Comparison of ENCODE assay signal across 12 cellular contexts in genomic region chr19:18562086-18562485, GRCh38. TPM values are rescaled to one million over a fixed set of nuclear protein-coding genes. Genes with fewer than 3 reads are reported as not detected.
DNase-seq lines count a peak whose midpoint lies in the region; ATAC-seq and TF ChIP-seq lines count a peak whose summit lies in the region.
"Had no signal": no experiment of that assay in that cellular context is flagged by ENCODE, and none has a peak within 500 bp of the region (broad histone marks: within the 10 kb centered on the region; RNA-seq: fewer than 3 reads in every experiment).

No MANE protein-coding gene starts in this region.

- no peak for ATAC-seq in SK-N-SH treated with all-trans-retinoic acid at 6 μM for 48 hours
- ATAC-seq: activated naive CD4-positive, alpha-beta T cell treated with anti-CD3 and anti-CD28 coated beads, Interleukin-2, amount 50 U/mL, for 72 hours; foreskin keratinocyte had no signal

- intact Hi-C loops in posterior vena cava (cut with DNase I), result loop anchor here (5.0 to 10.0 kb wide), 2 partner anchors 87 to 95 kb away; no protein-coding TSS in a partner anchor

- H3K4me3 ChIP-seq in AG10803 (ENCODE audit: low read length) (no peak overlapping the region), fibroblast of mammary gland (ENCODE audit: control insufficient read depth, low read depth, low read length) (no peak overlapping the region)

- TF ChIP-seq CTCF in AG10803 (conservative IDR thresholded peaks at IDR 0.05; ENCODE audit: low read length) (no peak), fibroblast of mammary gland (conservative IDR thresholded peaks at IDR 0.05; ENCODE audit: control insufficient read depth, insufficient read depth, low read depth, low read length) (no peak)

- DNase-seq in AG10803 (ENCODE audit: low read depth), result peak; percentile 26
- DNase-seq in fibroblast of mammary gland (ENCODE audit: low read depth), result peak; percentile 44
- peak; percentile 89 for DNase-seq in posterior vena cava (ENCODE audit: low spot score)
- DNase-seq in substantia nigra (lab: John Stamatoyannopoulos, UW), result no peak
- DNase-seq in NOMO-1 treated with DMSO at 0.1 percent for 48 hours (lab: John Stamatoyannopoulos, UW; ENCODE audit: unreplicated experiment), result no peak
- DNase-seq: DMS153, foreskin keratinocyte, islet precursor cell, NCI-H1694, NCI-H526 treated with DMSO at 0.1 percent for 48 hours had no signal

- H3K27ac ChIP-seq in substantia nigra (ENCODE audit: low read depth, low read length, poor library complexity, severe bottlenecking), result no peak overlapping the region
- H3K27ac ChIP-seq: foreskin keratinocyte had no signal

TF ChIP-seq in SK-N-SH treated with all-trans-retinoic acid at 6 μM for 48 hours, 23 proteins besides CTCF, POLR2A, EP300 and RAD21:
- no peak for TF ChIP-seq GLIS3 (CRISPR knock-in tag; IDR thresholded peaks at IDR 0.05)
- TF ChIP-seq CREB5 (CRISPR knock-in tag; IDR thresholded peaks at IDR 0.05; ENCODE audit: low read depth), result no peak
TF ChIP-seq in SK-N-SH treated with all-trans-retinoic acid at 6 μM for 48 hours: peak in this region for 0.

RNA-seq across cellular contexts. Expression of gene KXD1, which starts 4.4 kb away (rescaled TPM):
- 10 to 100 TPM; 63.9 to 75.2 TPM for total RNA-seq in posterior vena cava

RNA-seq across cellular contexts. Expression of gene UBA52, which starts 9.6 kb away (rescaled TPM):
- total RNA-seq in posterior vena cava, result 100 to 1,000 TPM; 725 to 767 TPM

RNA-seq across cellular contexts. Expression of gene FKBP8, which starts 18.7 kb away (rescaled TPM):
- total RNA-seq in posterior vena cava, result 100 to 1,000 TPM; 189 to 224 TPM

RNA-seq across cellular contexts. Expression of gene REX1BD, which starts 26.5 kb away (rescaled TPM):
- total RNA-seq in posterior vena cava, result 10 to 100 TPM; 38.0 to 48.1 TPM

RNA-seq across cellular contexts. Expression of gene ELL, which starts 40.2 kb away (rescaled TPM):
- total RNA-seq in posterior vena cava, result 10 to 100 TPM; 19.5 to 20.7 TPM

Comparison
In these comparisons a context has a peak if more than half of its experiments do, and no peak if none do; other contexts are left out.
1. DNase-seq: peak in AG10803 (single experiment), fibroblast of mammary gland (single experiment) and posterior vena cava (single experiment); none in substantia nigra (0 of 49) and NOMO-1 treated with DMSO at 0.1 percent for 48 hours (single experiment).